In genomic region chr18:61657066-61657732, GRCh38 we compare ENCODE assay signal across 20 cellular contexts.
"Had no signal": no experiment of that assay in that cellular context is flagged by ENCODE, and none has a peak within 500 bp of the region (broad histone marks: within the 10 kb centered on the region; RNA-seq: fewer than 3 reads in every experiment).

No MANE protein-coding gene starts in this region.

- H3K4me1 ChIP-seq: SJSA1 had no signal

- FAIRE-seq: RCC 7860 had no signal

- H3K9ac ChIP-seq: KMS-11 had no signal

- H3K36me3 ChIP-seq: SJSA1 had no signal

- H3K27ac ChIP-seq: KMS-11, SJSA1, SK-N-MC had no signal

- H3K9me3 ChIP-seq: SJSA1 had no signal

- DNase-seq: IMR-90, MV-4-11, NCI-H1048, NCI-H1105, NCI-H1417, NCI-H1436 treated with DMSO at 0.1 percent for 48 hours, NCI-H1694, NCI-H187 treated with DMSO at 0.1 percent for 48 hours, NCI-H2029 treated with DMSO at 0.1 percent for 48 hours, NCI-H2171 treated with DMSO at 0.1 percent for 48 hours, NCI-H2227 treated with DMSO at 0.1 percent for 48 hours, NCI-H526 treated with DMSO at 0.1 percent for 48 hours, NCI-H748 treated with DMSO at 0.1 percent for 48 hours, Right ventricle myocardium superior, RPMI8226, SIG-M5 had no signal

- H3K4me3 ChIP-seq: SJSA1, SK-N-MC had no signal

- H3K27me3 ChIP-seq: SJSA1 had no signal
